In the genomic region with DNA sequence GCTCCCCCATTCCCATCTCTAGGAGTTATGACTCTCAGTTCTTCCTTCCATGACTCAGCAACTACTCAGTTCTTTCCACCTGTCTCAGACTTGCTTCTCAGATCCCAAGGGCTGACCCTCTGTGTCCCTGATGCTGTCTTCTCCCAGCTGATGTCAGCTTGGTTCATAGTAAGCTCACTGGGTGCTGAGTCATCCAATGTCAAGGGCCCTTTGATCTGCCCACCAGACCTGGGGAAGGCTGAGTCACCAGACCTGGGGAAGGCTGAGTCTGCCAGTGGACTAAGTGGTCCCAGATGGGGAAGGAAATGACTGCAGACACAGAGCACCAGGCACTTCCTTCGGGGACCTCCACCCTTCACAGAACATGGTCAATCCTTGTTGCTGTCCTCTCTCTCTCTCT, we compare ENCODE assay signal across 1 cellular context.
TF ChIP-seq lines count a peak whose summit lies in the region.

No MANE protein-coding gene starts in this region.

TF ChIP-seq in IMR-90, 13 proteins besides CTCF, POLR2A, EP300 and RAD21 (continued from another document):
- TF ChIP-seq MAFK (IDR thresholded peaks at IDR 0.05; ENCODE audit: low read depth, low read length) = peak; percentile 81
- no peak; the same call in 1 of the 2 replicates for TF ChIP-seq MAZ (IDR thresholded peaks at IDR 0.05; ENCODE audit: borderline replicate concordance, low read depth, low read length)
- 0 out of 2 replicates have a peak, but pooled peaks have one; percentile 3 for TF ChIP-seq SMC3 (IDR thresholded peaks at IDR 0.05; ENCODE audit: low read depth, low read length)
- no peak for TF ChIP-seq CHD1 (IDR thresholded peaks at IDR 0.05; ENCODE audit: low read depth, low read length)
- TF ChIP-seq RCOR1 (IDR thresholded peaks at IDR 0.05; ENCODE audit: insufficient replicate concordance, low read length) = peak; percentile 78
- TF ChIP-seq RFX5 (IDR thresholded peaks at IDR 0.05; ENCODE audit: low read depth, low read length) = no peak
- TF ChIP-seq CEBPB (IDR thresholded peaks at IDR 0.05; ENCODE audit: low read depth, low read length) = no peak
- TF ChIP-seq NFE2L2 (IDR thresholded peaks at IDR 0.05; ENCODE audit: low read depth, low read length) = peak; percentile 96
- TF ChIP-seq, protein P1, sequence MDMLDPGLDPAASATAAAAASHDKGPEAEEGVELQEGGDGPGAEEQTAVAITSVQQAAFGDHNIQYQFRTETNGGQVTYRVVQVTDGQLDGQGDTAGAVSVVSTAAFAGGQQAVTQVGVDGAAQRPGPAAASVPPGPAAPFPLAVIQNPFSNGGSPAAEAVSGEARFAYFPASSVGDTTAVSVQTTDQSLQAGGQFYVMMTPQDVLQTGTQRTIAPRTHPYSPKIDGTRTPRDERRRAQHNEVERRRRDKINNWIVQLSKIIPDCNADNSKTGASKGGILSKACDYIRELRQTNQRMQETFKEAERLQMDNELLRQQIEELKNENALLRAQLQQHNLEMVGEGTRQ (IDR thresholded peaks at IDR 0.05; ENCODE audit: low read depth, low read length) = no peak
- no peak for TF ChIP-seq BHLHE40 (IDR thresholded peaks at IDR 0.05; ENCODE audit: low read depth, low read length)
- TF ChIP-seq, protein P2, sequence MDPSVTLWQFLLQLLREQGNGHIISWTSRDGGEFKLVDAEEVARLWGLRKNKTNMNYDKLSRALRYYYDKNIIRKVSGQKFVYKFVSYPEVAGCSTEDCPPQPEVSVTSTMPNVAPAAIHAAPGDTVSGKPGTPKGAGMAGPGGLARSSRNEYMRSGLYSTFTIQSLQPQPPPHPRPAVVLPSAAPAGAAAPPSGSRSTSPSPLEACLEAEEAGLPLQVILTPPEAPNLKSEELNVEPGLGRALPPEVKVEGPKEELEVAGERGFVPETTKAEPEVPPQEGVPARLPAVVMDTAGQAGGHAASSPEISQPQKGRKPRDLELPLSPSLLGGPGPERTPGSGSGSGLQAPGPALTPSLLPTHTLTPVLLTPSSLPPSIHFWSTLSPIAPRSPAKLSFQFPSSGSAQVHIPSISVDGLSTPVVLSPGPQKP (IDR thresholded peaks at IDR 0.05; ENCODE audit: borderline replicate concordance, low read depth, low read length) = no peak
